Comparison of ENCODE assay signal across 8 cellular contexts in genomic region chr12:9707864-9708808, GRCh38. TPM values are rescaled to one million over a fixed set of nuclear protein-coding genes. Genes with fewer than 3 reads are reported as not detected.
DNase-seq lines count a peak whose midpoint lies in the region; ATAC-seq and TF ChIP-seq lines count a peak whose summit lies in the region.

No MANE protein-coding gene starts in this region.

- TF ChIP-seq CTCF in activated B cell treated with CpG ODN at 0.5 μM for 24 hours (IDR thresholded peaks at IDR 0.05) (peak; percentile 23), chondrocyte (IDR thresholded peaks at IDR 0.05) (peak; percentile 95), right lobe of liver (IDR thresholded peaks at IDR 0.05) (peak; percentile 74 to 81 (median 80))

- DNase-seq in NCI-H2196 (lab: John Stamatoyannopoulos, UW; ENCODE audit: unreplicated experiment) (peak; percentile 7), NCI-H2196 treated with DMSO at 0.1 percent for 48 hours (lab: John Stamatoyannopoulos, UW; ENCODE audit: unreplicated experiment) (no peak), NCI-H1092 treated with DMSO at 0.1 percent for 48 hours (lab: John Stamatoyannopoulos, UW) (peak; percentile 1), activated B cell treated with CpG ODN at 0.5 μM for 24 hours (no peak), chondrocyte (ENCODE audit: low spot score) (no peak), right lobe of liver (peak in 2 of 3 donors; percentile 44 to 54)
- DNase-seq in stimulated activated CD8-positive, alpha-beta memory T cell treated with anti-CD3 and anti-CD28 coated beads, Interleukin-4, amount 100 ng/mL, for 4 hours (ENCODE audit: low read depth in 2 of 2, low spot score in 1 of 2) = peak; percentile 33 to 38

- H3K27ac Mint-ChIP-seq in activated B cell treated with CpG ODN at 0.5 μM for 24 hours = peak overlapping the region; percentile 93
- no peak overlapping the region for H3K27ac Mint-ChIP-seq in chondrocyte (ENCODE audit: unreplicated experiment)

- H3K27me3 Mint-ChIP-seq in activated B cell treated with CpG ODN at 0.5 μM for 24 hours (no peaks in the 10 kb centered on the region), chondrocyte (ENCODE audit: low read depth) (no peaks in the 10 kb centered on the region)

- no peaks in the 10 kb centered on the region for H3K36me3 ChIP-seq in right lobe of liver

- no peaks in the 10 kb centered on the region for H3K9me3 ChIP-seq in right lobe of liver

- no peak for TF ChIP-seq POLR2A in right lobe of liver (IDR thresholded peaks at IDR 0.05)

- 38% methylated on average over 12 of the region's 12 CpGs for WGBS in right lobe of liver (ENCODE audit: insufficient coverage, low coverage, low lambda C conversion rate, missing lambda C conversion rate)

- peak overlapping the region; percentile 59 for H3K4me3 Mint-ChIP-seq in activated B cell treated with CpG ODN at 0.5 μM for 24 hours
- no peak overlapping the region for H3K4me3 Mint-ChIP-seq in chondrocyte (ENCODE audit: unreplicated experiment)

- H3K4me3 ChIP-seq in right lobe of liver = no peak overlapping the region

- no peak overlapping the region for H3K27ac ChIP-seq in right lobe of liver

- CTCF ChIA-PET in activated B cell treated with CpG ODN at 0.5 μM for 24 hours (lab: Charles Lee) = interaction anchor here (0.7 to 4.9 kb wide), 17 partner anchors 8 to 377 kb away, joined by 3 to 36 read pairs (median 8); partner anchors contain the start of gene CLEC2D

- peaks cover 15% of the 10 kb centered on the region for H3K36me3 Mint-ChIP-seq in activated B cell treated with CpG ODN at 0.5 μM for 24 hours (ENCODE audit: low read depth)
- H3K36me3 Mint-ChIP-seq in chondrocyte (ENCODE audit: low read depth) = no peaks in the 10 kb centered on the region

- H3K4me1 Mint-ChIP-seq in activated B cell treated with CpG ODN at 0.5 μM for 24 hours (peaks cover 89% of the 10 kb centered on the region), chondrocyte (ENCODE audit: low read depth) (peaks cover 7% of the 10 kb centered on the region)

- ATAC-seq in activated B cell treated with CpG ODN at 0.5 μM for 24 hours (ENCODE audit: low read depth) (peak; percentile 50), right lobe of liver (peak; percentile 72 to 89 (median 82)), HG02798 (IDR thresholded peaks at IDR 0.05; ENCODE audit: poor library complexity, unreplicated experiment) (no peak)

- POLR2A ChIA-PET in activated B cell treated with CpG ODN at 0.5 μM for 24 hours (lab: Charles Lee) = interaction anchor here (0.7 to 9.1 kb wide), 17 partner anchors 8 to 377 kb away, joined by 3 to 89 read pairs (median 6); partner anchors contain the start of genes CLEC2D and CLECL1

- no peaks in the 10 kb centered on the region for H3K4me1 ChIP-seq in right lobe of liver

- intact Hi-C loops in activated B cell treated with CpG ODN at 0.5 μM for 24 hours (cut with micrococcal nuclease) = loop anchor here (1.0 to 5.0 kb wide), 3 partner anchors 15 to 74 kb away; no protein-coding TSS in a partner anchor
- intact Hi-C loops in right lobe of liver (cut with DNase I) = loop anchor here in 1 of 2 donors (5.0 kb wide), 1 partner anchor 76 kb away; no protein-coding TSS in a partner anchor

- H3K27me3 ChIP-seq in right lobe of liver = no peaks in the 10 kb centered on the region

- H3K9me3 Mint-ChIP-seq in activated B cell treated with CpG ODN at 0.5 μM for 24 hours (peaks cover 5% of the 10 kb centered on the region), chondrocyte (ENCODE audit: low read depth) (peaks cover 6% of the 10 kb centered on the region)

RNA-seq across cellular contexts. Expression of gene CLECL1, which starts 24.8 kb away (rescaled TPM):
- 111 and 115 TPM in 2 replicates for total RNA-seq in activated B cell treated with CpG ODN at 0.5 μM for 24 hours
- total RNA-seq in chondrocyte = not detected in 3 replicates
- total RNA-seq in right lobe of liver = under 1 TPM in 2 of 6 experiments, not detected in 4; 0.56 to 0.60 TPM

RNA-seq across cellular contexts. Expression of gene CLEC2D, which starts 38.6 kb away (rescaled TPM):
- total RNA-seq in activated B cell treated with CpG ODN at 0.5 μM for 24 hours (437 and 492 TPM in 2 replicates), chondrocyte (3.7 to 5.1 TPM (median 4.6 TPM) in 3 replicates), right lobe of liver (1 to 10 TPM in 5 of 6 experiments, under 1 TPM in 1; 0.62 to 4.4 (median 1.6) TPM)

RNA-seq across cellular contexts. Expression of gene CD69, which starts 52.6 kb away (rescaled TPM):
- total RNA-seq in activated B cell treated with CpG ODN at 0.5 μM for 24 hours (23.7 and 26.7 TPM in 2 replicates), chondrocyte (not detected in 3 replicates), right lobe of liver (1 to 10 TPM in 3 of 6 experiments, under 1 TPM in 3; 0.26 to 2.3 (median 1.0) TPM)

Comparison
In these comparisons a context has a peak if more than half of its experiments do, and no peak if none do; other contexts are left out.
1. DNase-seq: peak in NCI-H2196 (single experiment), NCI-H1092 treated with DMSO at 0.1 percent for 48 hours (single experiment), right lobe of liver (2 of 3) and stimulated activated CD8-positive, alpha-beta memory T cell treated with anti-CD3 and anti-CD28 coated beads, Interleukin-4, amount 100 ng/mL, for 4 hours (2 of 2); none in NCI-H2196 treated with DMSO at 0.1 percent for 48 hours (single experiment), activated B cell treated with CpG ODN at 0.5 μM for 24 hours (single experiment) and chondrocyte (single experiment).
2. CTCF ChIP-seq: peak in every context shown above with its lines; median percentile 95 in chondrocyte; 80 in right lobe of liver; 23 in activated B cell treated with CpG ODN at 0.5 μM for 24 hours.
3. RNA of gene CLECL1, which starts 24.8 kb away (total RNA-seq): 111 to 115 TPM in activated B cell treated with CpG ODN at 0.5 μM for 24 hours; 0.56 to 0.60 TPM in right lobe of liver and not detected in chondrocyte; every median in the first group is over 10 times any median in the second.
4. RNA of gene CLEC2D, which starts 38.6 kb away (total RNA-seq): 437 to 492 TPM in activated B cell treated with CpG ODN at 0.5 μM for 24 hours; 3.7 to 5.1 TPM in chondrocyte and 0.62 to 4.4 TPM in right lobe of liver; every median in the first group is over 10 times any median in the second.